1 cellular context compared by ENCODE assay signal in the genomic region with DNA sequence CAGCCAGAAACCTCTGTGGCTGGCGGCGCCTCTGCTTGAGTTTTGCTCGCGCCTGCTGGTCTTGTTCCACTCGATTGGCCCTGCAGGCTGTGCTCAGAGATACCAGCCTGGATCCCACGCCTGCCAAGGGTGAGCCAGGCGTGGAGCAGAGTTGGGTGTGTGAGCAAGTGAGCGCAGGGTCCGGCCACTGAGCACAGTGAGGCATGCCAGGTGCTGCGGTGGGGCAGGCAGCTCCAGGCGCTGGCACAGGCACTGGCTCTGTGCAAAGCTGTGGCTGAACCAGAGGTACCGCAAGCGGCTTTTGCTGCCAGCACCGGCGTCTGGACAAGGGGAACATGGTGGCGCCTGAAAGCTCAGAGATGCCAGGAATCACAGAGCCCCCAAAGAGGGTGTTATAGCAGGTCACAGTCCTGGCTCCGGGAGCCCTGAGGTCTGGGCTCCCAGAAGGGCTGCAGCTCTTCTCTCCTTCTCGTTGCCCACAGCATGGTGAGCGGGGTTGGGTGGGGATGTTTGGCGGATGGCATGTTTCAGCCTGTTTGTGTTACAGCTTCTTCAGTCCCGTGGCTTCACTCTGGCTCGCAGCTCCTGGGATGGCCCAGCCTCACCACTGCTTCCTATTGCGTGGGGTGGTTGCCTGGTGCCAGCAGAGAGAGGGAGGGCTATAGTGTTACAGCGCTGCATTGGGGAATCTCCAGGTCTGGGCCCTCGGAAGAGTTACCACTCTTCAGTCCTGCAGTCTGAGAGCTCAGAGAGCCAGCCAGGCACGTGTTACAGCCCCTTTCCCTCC.
TF ChIP-seq lines count a peak whose summit lies in the region.

No MANE protein-coding gene starts in this region.

TF ChIP-seq in HepG2, 621 proteins besides CTCF, POLR2A, EP300 and RAD21:
- TF ChIP-seq MEF2D (CRISPR knock-in tag; IDR thresholded peaks at IDR 0.05): no peak
- TF ChIP-seq ZNF280B (CRISPR knock-in tag; IDR thresholded peaks at IDR 0.05; ENCODE audit: borderline replicate concordance): no peak
- TF ChIP-seq FOXO1 (CRISPR knock-in tag; IDR thresholded peaks at IDR 0.05): no peak
- no peak for TF ChIP-seq CEBPZ (IDR thresholded peaks at IDR 0.05; ENCODE audit: low read length)
- TF ChIP-seq SRSF1 (optimal IDR thresholded peaks at IDR 0.05; ENCODE audit: low read depth, low read length): no peak
- TF ChIP-seq ZNF274 (CRISPR knock-in tag; IDR thresholded peaks at IDR 0.05): no peak
- TF ChIP-seq ZFP36 (IDR thresholded peaks at IDR 0.05; ENCODE audit: borderline replicate concordance, low read depth, low read length, partially characterized antibody): no peak
- TF ChIP-seq ZNF672 (CRISPR knock-in tag; IDR thresholded peaks at IDR 0.05): no peak
- no peak for TF ChIP-seq ZNF589 (CRISPR knock-in tag; conservative IDR thresholded peaks at IDR 0.05)
- no peak for TF ChIP-seq POGZ (CRISPR knock-in tag; IDR thresholded peaks at IDR 0.05)
- TF ChIP-seq, protein P1, sequence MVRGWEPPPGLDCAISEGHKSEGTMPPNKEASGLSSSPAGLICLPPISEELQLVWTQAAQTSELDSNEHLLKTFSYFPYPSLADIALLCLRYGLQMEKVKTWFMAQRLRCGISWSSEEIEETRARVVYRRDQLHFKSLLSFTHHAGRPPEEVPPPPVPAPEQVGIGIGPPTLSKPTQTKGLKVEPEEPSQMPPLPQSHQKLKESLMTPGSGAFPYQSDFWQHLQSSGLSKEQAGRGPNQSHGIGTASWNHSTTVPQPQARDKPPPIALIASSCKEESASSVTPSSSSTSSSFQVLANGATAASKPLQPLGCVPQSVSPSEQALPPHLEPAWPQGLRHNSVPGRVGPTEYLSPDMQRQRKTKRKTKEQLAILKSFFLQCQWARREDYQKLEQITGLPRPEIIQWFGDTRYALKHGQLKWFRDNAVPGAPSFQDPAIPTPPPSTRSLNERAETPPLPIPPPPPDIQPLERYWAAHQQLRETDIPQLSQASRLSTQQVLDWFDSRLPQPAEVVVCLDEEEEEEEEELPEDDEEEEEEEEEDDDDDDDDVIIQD (CRISPR knock-in tag; IDR thresholded peaks at IDR 0.05; ENCODE audit: low read depth): no peak
- no peak for TF ChIP-seq NR2C2 (CRISPR knock-in tag; IDR thresholded peaks at IDR 0.05; ENCODE audit: borderline replicate concordance)
- TF ChIP-seq, protein P2, sequence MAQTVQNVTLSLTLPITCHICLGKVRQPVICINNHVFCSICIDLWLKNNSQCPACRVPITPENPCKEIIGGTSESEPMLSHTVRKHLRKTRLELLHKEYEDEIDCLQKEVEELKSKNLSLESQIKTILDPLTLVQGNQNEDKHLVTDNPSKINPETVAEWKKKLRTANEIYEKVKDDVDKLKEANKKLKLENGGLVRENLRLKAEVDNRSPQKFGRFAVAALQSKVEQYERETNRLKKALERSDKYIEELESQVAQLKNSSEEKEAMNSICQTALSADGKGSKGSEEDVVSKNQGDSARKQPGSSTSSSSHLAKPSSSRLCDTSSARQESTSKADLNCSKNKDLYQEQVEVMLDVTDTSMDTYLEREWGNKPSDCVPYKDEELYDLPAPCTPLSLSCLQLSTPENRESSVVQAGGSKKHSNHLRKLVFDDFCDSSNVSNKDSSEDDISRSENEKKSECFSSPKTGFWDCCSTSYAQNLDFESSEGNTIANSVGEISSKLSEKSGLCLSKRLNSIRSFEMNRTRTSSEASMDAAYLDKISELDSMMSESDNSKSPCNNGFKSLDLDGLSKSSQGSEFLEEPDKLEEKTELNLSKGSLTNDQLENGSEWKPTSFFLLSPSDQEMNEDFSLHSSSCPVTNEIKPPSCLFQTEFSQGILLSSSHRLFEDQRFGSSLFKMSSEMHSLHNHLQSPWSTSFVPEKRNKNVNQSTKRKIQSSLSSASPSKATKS (CRISPR knock-in tag; IDR thresholded peaks at IDR 0.05): no peak
- TF ChIP-seq, protein P3, sequence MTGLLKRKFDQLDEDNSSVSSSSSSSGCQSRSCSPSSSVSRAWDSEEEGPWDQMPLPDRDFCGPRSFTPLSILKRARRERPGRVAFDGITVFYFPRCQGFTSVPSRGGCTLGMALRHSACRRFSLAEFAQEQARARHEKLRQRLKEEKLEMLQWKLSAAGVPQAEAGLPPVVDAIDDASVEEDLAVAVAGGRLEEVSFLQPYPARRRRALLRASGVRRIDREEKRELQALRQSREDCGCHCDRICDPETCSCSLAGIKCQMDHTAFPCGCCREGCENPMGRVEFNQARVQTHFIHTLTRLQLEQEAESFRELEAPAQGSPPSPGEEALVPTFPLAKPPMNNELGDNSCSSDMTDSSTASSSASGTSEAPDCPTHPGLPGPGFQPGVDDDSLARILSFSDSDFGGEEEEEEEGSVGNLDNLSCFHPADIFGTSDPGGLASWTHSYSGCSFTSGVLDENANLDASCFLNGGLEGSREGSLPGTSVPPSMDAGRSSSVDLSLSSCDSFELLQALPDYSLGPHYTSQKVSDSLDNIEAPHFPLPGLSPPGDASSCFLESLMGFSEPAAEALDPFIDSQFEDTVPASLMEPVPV (CRISPR knock-in tag; IDR thresholded peaks at IDR 0.05): no peak
- no peak for TF ChIP-seq TCF7 (IDR thresholded peaks at IDR 0.05; ENCODE audit: low read depth)
- TF ChIP-seq DPF2 (CRISPR knock-in tag; IDR thresholded peaks at IDR 0.05; ENCODE audit: borderline replicate concordance, low read depth): no peak
- TF ChIP-seq KDM3A (CRISPR knock-in tag; IDR thresholded peaks at IDR 0.05; ENCODE audit: low read depth): no peak
- TF ChIP-seq, protein P4, sequence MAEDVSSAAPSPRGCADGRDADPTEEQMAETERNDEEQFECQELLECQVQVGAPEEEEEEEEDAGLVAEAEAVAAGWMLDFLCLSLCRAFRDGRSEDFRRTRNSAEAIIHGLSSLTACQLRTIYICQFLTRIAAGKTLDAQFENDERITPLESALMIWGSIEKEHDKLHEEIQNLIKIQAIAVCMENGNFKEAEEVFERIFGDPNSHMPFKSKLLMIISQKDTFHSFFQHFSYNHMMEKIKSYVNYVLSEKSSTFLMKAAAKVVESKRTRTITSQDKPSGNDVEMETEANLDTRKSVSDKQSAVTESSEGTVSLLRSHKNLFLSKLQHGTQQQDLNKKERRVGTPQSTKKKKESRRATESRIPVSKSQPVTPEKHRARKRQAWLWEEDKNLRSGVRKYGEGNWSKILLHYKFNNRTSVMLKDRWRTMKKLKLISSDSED (CRISPR knock-in tag; IDR thresholded peaks at IDR 0.05): no peak
- no peak for TF ChIP-seq PAWR (CRISPR knock-in tag; IDR thresholded peaks at IDR 0.05; ENCODE audit: borderline replicate concordance)
